Comparison of ENCODE assay signal across 28 cellular contexts in the genomic region with DNA sequence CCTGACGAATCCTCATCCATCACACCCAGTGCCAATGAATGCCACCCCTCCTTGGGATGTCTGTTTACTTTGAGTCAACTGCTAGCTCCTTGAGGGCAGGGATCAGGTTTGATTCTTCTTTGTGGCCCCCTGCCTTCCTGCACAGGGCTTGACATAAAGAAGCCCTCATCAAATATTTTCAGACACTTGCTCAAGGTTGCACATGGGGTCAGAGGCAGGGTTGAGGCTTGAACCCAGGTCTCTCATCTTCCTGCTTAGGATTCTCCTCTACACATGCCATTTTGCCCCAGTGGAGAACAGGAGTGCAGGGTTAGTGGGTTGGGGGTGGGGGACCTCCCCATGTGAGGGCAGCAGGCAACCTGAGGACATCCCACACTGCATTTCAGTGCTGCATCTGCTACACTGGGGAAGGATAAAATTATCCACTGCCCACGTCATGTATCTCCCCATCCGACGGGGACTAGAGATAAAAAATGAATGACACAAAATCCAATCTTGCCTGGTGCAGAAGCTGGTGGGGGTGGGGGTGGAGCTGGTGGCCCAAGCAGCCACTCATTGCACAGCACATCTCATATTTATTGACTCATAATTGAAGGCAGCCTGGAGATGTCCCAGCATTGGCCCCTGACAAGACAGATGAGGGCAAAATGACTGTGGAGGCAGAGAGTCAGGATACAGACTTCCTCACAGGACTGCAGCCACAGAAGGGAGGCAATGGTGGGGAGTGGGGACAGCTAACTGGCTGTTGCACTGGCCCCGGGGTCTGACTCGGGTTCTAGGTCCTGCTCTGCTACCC. TPM values are rescaled to one million over a fixed set of nuclear protein-coding genes. Genes with fewer than 3 reads are reported as not detected.
DNase-seq lines count a peak whose midpoint lies in the region; TF ChIP-seq lines count a peak whose summit lies in the region.
"Had no signal": no experiment of that assay in that cellular context is flagged by ENCODE, and none has a peak within 500 bp of the region (broad histone marks: within the 10 kb centered on the region; RNA-seq: fewer than 3 reads in every experiment).

No MANE protein-coding gene starts in this region.

- H3K4me2 ChIP-seq in Karpas-422 (ENCODE audit: low read depth, low read length, poor library complexity, severe bottlenecking) (no peak overlapping the region), mesenchymal stem cell (ENCODE audit: low read length, poor library complexity, severe bottlenecking) (no peak overlapping the region)
- H3K4me2 ChIP-seq: BLaER1 had no signal

- no peak for TF ChIP-seq CTCF in BE2C (IDR thresholded peaks at IDR 0.05; ENCODE audit: low read depth, low read length)
- no peak for TF ChIP-seq CTCF in adrenal gland (IDR thresholded peaks at IDR 0.05)

- no peak overlapping the region for H2BK120ac ChIP-seq in mesenchymal stem cell (ENCODE audit: low read depth, low read length)

- intact Hi-C loops in adrenal gland (cut with DNase I): loop anchor here (5.0 to 10.0 kb wide), 5 partner anchors 98 to 215 kb away; a partner anchor contains a TSS

- peak overlapping the region; percentile 41 to 66 for H3K4ac ChIP-seq in mesenchymal stem cell (ENCODE audit: low read depth in 1 of 2, low read length in 2 of 2)

- no peaks in the 10 kb centered on the region for H3K79me2 ChIP-seq in Karpas-422 (ENCODE audit: low read length)

- H4K8ac ChIP-seq in mesenchymal stem cell (ENCODE audit: low read length): no peak overlapping the region

- H2BK12ac ChIP-seq in mesenchymal stem cell (ENCODE audit: low read length in 2 of 2): peak overlapping the region; percentile 72 to 91

- no peaks in the 10 kb centered on the region for H3K9me3 ChIP-seq in BE2C
- H3K9me3 ChIP-seq in Karpas-422 (ENCODE audit: low read length): no peaks in the 10 kb centered on the region
- no peaks in the 10 kb centered on the region for H3K9me3 ChIP-seq in adrenal gland (replicated peaks in 1 of 3)
- no peaks in the 10 kb centered on the region for H3K9me3 ChIP-seq in mesenchymal stem cell (ENCODE audit: control insufficient read depth, low read length)
- H3K9me3 ChIP-seq: BLaER1, breast epithelium, gastrocnemius medialis, transverse colon had no signal

- peak in 1 of 2 donors; percentile 72 for TF ChIP-seq POLR2A in adrenal gland (IDR thresholded peaks at IDR 0.05)

- H3K4me3 ChIP-seq in BE2C (ENCODE audit: low read depth, low read length): peak overlapping the region; percentile 1; the same call in 1 of the 2 replicates
- H3K4me3 ChIP-seq in Karpas-422 (ENCODE audit: low read length): no peak overlapping the region
- H3K4me3 ChIP-seq in adrenal gland: no peak overlapping the region
- no peak overlapping the region for H3K4me3 ChIP-seq in mesenchymal stem cell (ENCODE audit: insufficient read depth in 1 of 2, low read depth in 1 of 2, low read length in 2 of 2)
- H3K4me3 ChIP-seq: BLaER1, breast epithelium, gastrocnemius medialis, transverse colon had no signal

- H2BK15ac ChIP-seq in mesenchymal stem cell (ENCODE audit: low read depth, poor library complexity, severe bottlenecking): no peak overlapping the region

- H3K27me3 ChIP-seq in BE2C (no peaks in the 10 kb centered on the region), Karpas-422 (ENCODE audit: low read length) (no peaks in the 10 kb centered on the region), adrenal gland (no peaks in the 10 kb centered on the region), mesenchymal stem cell (ENCODE audit: control insufficient read depth in 1 of 2, insufficient read depth in 1 of 2, low read length in 2 of 2) (no peaks in the 10 kb centered on the region)
- H3K27me3 ChIP-seq: BLaER1, breast epithelium, gastrocnemius medialis, transverse colon had no signal

- no peaks in the 10 kb centered on the region for H3K36me3 ChIP-seq in BE2C
- H3K36me3 ChIP-seq in Karpas-422 (ENCODE audit: insufficient read depth, low read length): peaks cover 3% of the 10 kb centered on the region; the same call in 1 of the 2 replicates
- H3K36me3 ChIP-seq in adrenal gland (replicated peaks in 1 of 2): no peaks in the 10 kb centered on the region
- H3K36me3 ChIP-seq in mesenchymal stem cell (ENCODE audit: control insufficient read depth in 1 of 2, insufficient read depth in 2 of 2, low read depth in 1 of 2, low read length in 2 of 2): no peaks in the 10 kb centered on the region
- H3K36me3 ChIP-seq: BLaER1, breast epithelium, gastrocnemius medialis, transverse colon had no signal

- H3K9ac ChIP-seq in Karpas-422 (ENCODE audit: low read length) (no peak overlapping the region), mesenchymal stem cell (ENCODE audit: low read length) (peak overlapping the region; percentile 80)
- H3K9ac ChIP-seq: BLaER1 had no signal

- no peaks in the 10 kb centered on the region for H3K79me1 ChIP-seq in mesenchymal stem cell (replicated peaks; ENCODE audit: low read length, poor library complexity, severe bottlenecking)

- peak overlapping the region in 1 of 2 experiments; percentile 38 for H3K23ac ChIP-seq in mesenchymal stem cell (ENCODE audit: low read length in 2 of 2)

- no peaks in the 10 kb centered on the region for H3K9me2 ChIP-seq in Karpas-422 (replicated peaks; ENCODE audit: insufficient read depth, low read length)

- H3K14ac ChIP-seq in mesenchymal stem cell (ENCODE audit: low read length in 2 of 2): no peak overlapping the region

- H2AK5ac ChIP-seq in mesenchymal stem cell (ENCODE audit: low read length, severe bottlenecking): peak overlapping the region; percentile 38

- WGBS in adrenal gland, 4 donors: 48 to 60% (median 59%) methylated on average over 3 to 6 of the region's 6 CpGs
- 94% methylated on average over 1 of the region's 6 CpGs for WGBS in mesenchymal stem cell

- no peak overlapping the region for H2BK5ac ChIP-seq in mesenchymal stem cell (ENCODE audit: low read depth, low read length, poor library complexity, severe bottlenecking)

- peak overlapping the region in 1 of 2 experiments; percentile 66 for H3K18ac ChIP-seq in mesenchymal stem cell (ENCODE audit: low read depth in 1 of 2, low read length in 2 of 2)

- peak overlapping the region; percentile 6 for H4K91ac ChIP-seq in mesenchymal stem cell (ENCODE audit: low read length)

- peaks cover 61% of the 10 kb centered on the region for H3K4me1 ChIP-seq in BE2C
- H3K4me1 ChIP-seq in Karpas-422 (ENCODE audit: low read length): peaks cover 59% of the 10 kb centered on the region
- H3K4me1 ChIP-seq in adrenal gland (replicated peaks in 1 of 2): peaks cover 15 to 19% of the 10 kb centered on the region in 2 donors
- H3K4me1 ChIP-seq in mesenchymal stem cell (ENCODE audit: control insufficient read depth, insufficient read depth, low read depth, low read length): peaks cover 12% of the 10 kb centered on the region
- H3K4me1 ChIP-seq: breast epithelium, transverse colon had no signal

- H3K27ac ChIP-seq in Karpas-422 (ENCODE audit: low read length) (peak overlapping the region; percentile 29; the same call in 1 of the 2 replicates), adrenal gland (peak overlapping the region; percentile 65 to 94 (median 91)), mesenchymal stem cell (ENCODE audit: low read length, poor library complexity, severe bottlenecking) (no peak overlapping the region), caudate nucleus (ENCODE audit: low read depth, low read length) (no peak overlapping the region)
- H3K27ac ChIP-seq: BLaER1, breast epithelium, gastrocnemius medialis, HL-60, transverse colon had no signal

- H4K20me1 ChIP-seq in Karpas-422 (ENCODE audit: insufficient read depth, low read depth, low read length): no peaks in the 10 kb centered on the region
- H4K20me1 ChIP-seq: BLaER1 had no signal

- peak; percentile 83 for DNase-seq in BE2C
- DNase-seq in Karpas-422: no peak
- DNase-seq in adrenal gland: peak; percentile 57 to 93 (median 82)
- peak; percentile 59 for DNase-seq in mesenchymal stem cell
- no peak for DNase-seq in NCI-H2171 treated with DMSO at 0.1 percent for 48 hours (lab: John Stamatoyannopoulos, UW)
- DNase-seq in caudate nucleus (lab: John Stamatoyannopoulos, UW): no peak
- DNase-seq in middle frontal gyrus (ENCODE audit: extremely low spot score, low spot score): no peak
- no peak for DNase-seq in stimulated activated CD8-positive, alpha-beta memory T cell treated with anti-CD3 and anti-CD28 coated beads, Interleukin-4, amount 100 ng/mL, for 48 hours
- DNase-seq: activated CD4-positive, alpha-beta memory T cell treated with anti-CD3 and anti-CD28 coated beads, Interleukin-2, amount 10 ng/mL, durations not matched to agents 7 days and 5 days; activated CD4-positive, CD25-positive, alpha-beta regulatory T cell treated with anti-CD3 and anti-CD28 coated beads, Interleukin-2, amount 50 U/mL, for 72 hours; activated CD8-positive, alpha-beta memory T cell treated with anti-CD3 and anti-CD28 coated beads, Interleukin-2, amount 50 U/mL, for 48 hours; activated naive CD4-positive, alpha-beta T cell treated with anti-CD3 and anti-CD28 coated beads, Interleukin-2, amount 50 U/mL, for 16 hours; amygdala; DMS153; effector memory CD4-positive, alpha-beta T cell; gastrocnemius medialis; GOT3; hypothalamus; immature natural killer cell; natural killer cell; NCI-H1048; NCI-H1694 treated with DMSO at 0.1 percent for 48 hours; NCI-H524; SHP77; transverse colon had no signal

- no peak overlapping the region for H2AFZ ChIP-seq in Karpas-422 (ENCODE audit: low read length)
- H2AFZ ChIP-seq in mesenchymal stem cell (ENCODE audit: low read depth, low read length): no peak overlapping the region

RNA-seq across cellular contexts. Expression of a gene that starts 41.3 kb away (rescaled TPM):
- 13.6 TPM for polyA plus RNA-seq in BE2C (2012; ENCODE audit: insufficient read depth, insufficient read length, low read depth)
- total RNA-seq in Karpas-422 (2014; rRNA removed; shearing (Covaris generic); ENCODE audit: low replicate concordance): 103 and 133 TPM in 2 replicates
- total RNA-seq in adrenal gland: 10 to 100 TPM; 17.7 to 34.9 (median 23.6) TPM
- 10 to 100 TPM in 2 of 3 donors, 1 to 10 TPM in 1; 8.3 to 18.2 (median 12.6) TPM for polyA plus RNA-seq in adrenal gland
- 3.6 TPM for polyA plus RNA-seq in mesenchymal stem cell (2013, experiment 1 of 2)
- 3.0 TPM for polyA plus RNA-seq in mesenchymal stem cell (2013, experiment 2 of 2)

Comparison
In these comparisons a context has a peak if more than half of its experiments do, and no peak if none do; other contexts are left out.
1. DNase-seq: peak in BE2C (single experiment), adrenal gland (7 of 7) and mesenchymal stem cell (single experiment); none in Karpas-422 (single experiment), NCI-H2171 treated with DMSO at 0.1 percent for 48 hours (single experiment), caudate nucleus (0 of 61), middle frontal gyrus (single experiment) and stimulated activated CD8-positive, alpha-beta memory T cell treated with anti-CD3 and anti-CD28 coated beads, Interleukin-4, amount 100 ng/mL, for 48 hours (single experiment).
2. H3K27ac ChIP-seq: peak in Karpas-422 (single experiment) and adrenal gland (5 of 5); none in mesenchymal stem cell (single experiment) and caudate nucleus (single experiment).